ENCODE assay signal across 1 cellular context in the genomic region with DNA sequence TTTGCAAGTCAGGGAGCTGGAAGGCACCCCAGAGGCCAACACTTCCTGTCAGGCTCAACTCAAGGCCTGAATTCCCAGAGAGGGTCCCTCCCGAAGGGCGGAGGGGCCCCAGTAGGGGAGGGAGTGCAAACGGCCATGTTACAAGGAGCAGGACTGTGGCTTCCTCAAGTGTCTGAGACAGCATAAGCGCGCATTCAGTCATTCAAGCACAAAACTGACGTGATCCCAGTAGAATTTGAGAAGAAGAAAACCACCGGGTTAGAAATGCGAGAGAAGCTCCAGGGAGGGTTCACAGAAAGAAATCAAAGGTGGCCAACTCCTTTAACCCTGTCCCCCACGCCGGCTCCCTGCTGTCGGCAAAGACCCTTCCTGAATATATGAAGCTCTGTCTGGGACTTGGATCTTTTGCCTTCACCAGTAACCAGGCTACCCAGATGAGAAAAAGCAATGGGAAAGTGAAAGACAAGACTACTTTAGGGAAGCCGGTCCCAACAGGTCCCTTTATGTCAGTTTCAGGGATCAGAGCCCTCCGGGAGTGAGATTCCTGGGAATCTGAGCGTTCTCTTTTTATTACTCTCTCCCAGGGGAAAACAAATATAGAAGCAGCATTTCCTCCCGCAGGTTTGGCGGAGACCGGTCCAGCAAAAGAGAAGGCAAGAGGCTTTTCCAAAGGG.
TF ChIP-seq lines count a peak whose summit lies in the region.

No MANE protein-coding gene starts in this region.

TF ChIP-seq in A549, 52 proteins besides CTCF, POLR2A, EP300 and RAD21 (continued from another document):
- no peak for TF ChIP-seq HMGXB4 (CRISPR knock-in tag; IDR thresholded peaks at IDR 0.05; ENCODE audit: borderline replicate concordance)
- no peak for TF ChIP-seq ESRRA (IDR thresholded peaks at IDR 0.05; ENCODE audit: borderline replicate concordance, low read length)
- no peak for TF ChIP-seq PHF8 (IDR thresholded peaks at IDR 0.05; ENCODE audit: borderline replicate concordance, low read depth)
- TF ChIP-seq CBX2 (IDR thresholded peaks at IDR 0.05; ENCODE audit: borderline replicate concordance, low read depth): no peak
- no peak for TF ChIP-seq KDM5A (IDR thresholded peaks at IDR 0.05)
- TF ChIP-seq CEBPB (IDR thresholded peaks at IDR 0.05): no peak
- TF ChIP-seq HEYL (CRISPR knock-in tag; IDR thresholded peaks at IDR 0.05): no peak
- TF ChIP-seq FOSB (CRISPR knock-in tag; IDR thresholded peaks at IDR 0.05): no peak
- no peak for TF ChIP-seq POLR2AphosphoS2 (conservative IDR thresholded peaks at IDR 0.05; ENCODE audit: low read length)
- TF ChIP-seq ZC3H11A (IDR thresholded peaks at IDR 0.05): no peak
- TF ChIP-seq NPAS2 (CRISPR knock-in tag; IDR thresholded peaks at IDR 0.05; ENCODE audit: borderline replicate concordance): no peak
- no peak for TF ChIP-seq RFX5 (IDR thresholded peaks at IDR 0.05)
- no peak for TF ChIP-seq CBX8 (IDR thresholded peaks at IDR 0.05)
- no peak for TF ChIP-seq EHF (CRISPR knock-in tag; IDR thresholded peaks at IDR 0.05)
- TF ChIP-seq JUNB (IDR thresholded peaks at IDR 0.05): no peak
- no peak for TF ChIP-seq NFE2L2 (conservative IDR thresholded peaks at IDR 0.05; ENCODE audit: low read length)
